Comparison of ENCODE assay signal across 8 cellular contexts in genomic region chr20:2470432-2471193, GRCh38. TPM values are rescaled to one million over a fixed set of nuclear protein-coding genes. Genes with fewer than 3 reads are reported as not detected.
DNase-seq lines count a peak whose midpoint lies in the region; ATAC-seq, FAIRE-seq and TF ChIP-seq lines count a peak whose summit lies in the region.

SNRPB (minus strand) TSS chr20:2470789; CDS start chr20:2470690, 99 bp downstream.

- H2AFZ ChIP-seq in Loucy (ENCODE audit: low read length) = peak within 1 kb of the TSS; percentile 80

- peak within 1 kb of the TSS; percentile 98 for H3K9ac ChIP-seq in Loucy (ENCODE audit: low read depth, low read length, poor library complexity, severe bottlenecking)

- H3K27ac Mint-ChIP-seq in natural killer cell treated with Interleukin-12 subunit alpha and Interleukin-12 subunit beta and Interleukin-15 and Interleukin-18, amount 100 ng/mL, for 72 hours = peak within 1 kb of the TSS; percentile 98 to 100

- peaks cover 35% of the 10 kb centered on the region for H3K4me1 ChIP-seq in Loucy (ENCODE audit: insufficient read depth, low read length, poor library complexity, severe bottlenecking)

- H3F3A ChIP-seq in Loucy (ENCODE audit: low read depth) = 0 out of 2 replicates have a peak, but pooled peaks cover 2% of the 10 kb centered on the region

- peaks cover 10% of the 10 kb centered on the region for H3K27me3 ChIP-seq in Loucy (ENCODE audit: insufficient read depth, low read length, poor library complexity, severe bottlenecking)

- H4K20me1 ChIP-seq in Loucy (ENCODE audit: insufficient read depth, low read length, poor library complexity, severe bottlenecking) = peaks cover 48% of the 10 kb centered on the region

- no peaks in the 10 kb centered on the region for H3K9me3 Mint-ChIP-seq in natural killer cell treated with Interleukin-12 subunit alpha and Interleukin-12 subunit beta and Interleukin-15 and Interleukin-18, amount 100 ng/mL, for 72 hours

- TF ChIP-seq POLR2A in H54 (IDR thresholded peaks at IDR 0.05; ENCODE audit: low read depth, low read length) (peak; percentile 79), Raji (IDR thresholded peaks at IDR 0.05; ENCODE audit: insufficient read depth, low read depth, low read length) (peak; percentile 99)

- H3K4me3 ChIP-seq in Loucy (ENCODE audit: low read length, poor library complexity, severe bottlenecking) = peak within 1 kb of the TSS; percentile 99
- H3K4me3 ChIP-seq in fibroblast of pulmonary artery (replicated peaks; ENCODE audit: low read depth, low read length) = peak within 1 kb of the TSS; percentile 86

- H3K4me2 ChIP-seq in Loucy (ENCODE audit: low read depth, low read length, poor library complexity, severe bottlenecking) = peak within 1 kb of the TSS; percentile 100

- H3K9me2 ChIP-seq in Loucy (replicated peaks; ENCODE audit: low read depth, low read length) = no peaks in the 10 kb centered on the region

- ATAC-seq in natural killer cell treated with Interleukin-12 subunit alpha and Interleukin-12 subunit beta and Interleukin-15 and Interleukin-18, amount 100 ng/mL, for 72 hours = peak; percentile 98 to 99
- ATAC-seq in stimulated activated naive CD8-positive, alpha-beta T cell treated with anti-CD3 and anti-CD28 coated beads, Interleukin-15, Interleukin-2, amounts not matched to agents 100 U/mL and 50 U/mL, for 24 hours = peak; percentile 97

- H3K9me3 ChIP-seq in Loucy (ENCODE audit: insufficient read depth, low read depth, low read length) = no peaks in the 10 kb centered on the region

- H3K4me1 Mint-ChIP-seq in natural killer cell treated with Interleukin-12 subunit alpha and Interleukin-12 subunit beta and Interleukin-15 and Interleukin-18, amount 100 ng/mL, for 72 hours (ENCODE audit: low read depth in 2 of 2) = peaks cover 47 to 48% of the 10 kb centered on the region in 2 donors

- FAIRE-seq in H54 (lab: Jason Lieb, UNC) = peak; percentile 86

- TF ChIP-seq CTCF in Loucy (conservative IDR thresholded peaks at IDR 0.05; ENCODE audit: low read length) (no peak), fibroblast of pulmonary artery (IDR thresholded peaks at IDR 0.05; ENCODE audit: low read length, missing control alignments) (no peak)

- no peaks in the 10 kb centered on the region for H3K27me3 Mint-ChIP-seq in natural killer cell treated with Interleukin-12 subunit alpha and Interleukin-12 subunit beta and Interleukin-15 and Interleukin-18, amount 100 ng/mL, for 72 hours

- peaks cover 20% of the 10 kb centered on the region; the same call in 1 of the 2 replicates for H3K36me3 ChIP-seq in Loucy (ENCODE audit: insufficient read depth, low read length)

- H3K4me3 Mint-ChIP-seq in natural killer cell treated with Interleukin-12 subunit alpha and Interleukin-12 subunit beta and Interleukin-15 and Interleukin-18, amount 100 ng/mL, for 72 hours = peak within 1 kb of the TSS; percentile 100

- peaks cover 25% of the 10 kb centered on the region for H3K36me3 Mint-ChIP-seq in natural killer cell treated with Interleukin-12 subunit alpha and Interleukin-12 subunit beta and Interleukin-15 and Interleukin-18, amount 100 ng/mL, for 72 hours

- H3K79me2 ChIP-seq in Loucy (ENCODE audit: insufficient read depth, low read length) = peaks cover 50% of the 10 kb centered on the region

- DNase-seq in EL (peak; percentile 99), H54 (ENCODE audit: insufficient read length, low spot score) (peak; percentile 83), fibroblast of pulmonary artery (ENCODE audit: low read depth) (peak; percentile 100)
- peak; percentile 94 for DNase-seq in activated T-helper 9 cell treated with anti-CD3 and anti-CD28 coated beads, Interleukin-2, amount 50 U/mL, for 16 hours (ENCODE audit: low read depth)
- peak; percentile 98 for DNase-seq in natural killer cell treated with Interleukin-12 subunit alpha and Interleukin-12 subunit beta and Interleukin-15 and Interleukin-18, amount 100 ng/mL, for 72 hours (ENCODE audit: low spot score)
- DNase-seq in stimulated activated naive CD8-positive, alpha-beta T cell treated with anti-CD3 and anti-CD28 coated beads, Interleukin-15, Interleukin-2, amounts not matched to agents 100 U/mL and 50 U/mL, for 24 hours = peak; percentile 95

RNA-seq across cellular contexts. Expression of gene SNRPB, which starts in this region (rescaled TPM):
- 100 to 1,000 TPM; 316 to 325 TPM for total RNA-seq in natural killer cell treated with Interleukin-12 subunit alpha and Interleukin-12 subunit beta and Interleukin-15 and Interleukin-18, amount 100 ng/mL, for 72 hours

Comparison
In these comparisons a context has a peak if more than half of its experiments do, and no peak if none do; other contexts are left out.
1. Peak in every context shown above with its lines: DNase-seq, ATAC-seq and H3K4me3 ChIP-seq.